Comparison of ENCODE assay signal across 8 cellular contexts in genomic region chr2:238238766-238239551, GRCh38. TPM values are rescaled to one million over a fixed set of nuclear protein-coding genes. Genes with fewer than 3 reads are reported as not detected.
A peak's percentile ranks its signal among the peaks of the same experiment; 100 is the strongest.
DNase-seq lines count a peak whose midpoint lies in the region; ATAC-seq and TF ChIP-seq lines count a peak whose summit lies in the region.

No MANE protein-coding gene starts in this region.

- H3K4me1 ChIP-seq in subcutaneous abdominal adipose tissue (ENCODE audit: control insufficient read depth in 5 of 5, insufficient read depth in 5 of 5, low read length in 5 of 5), result peaks cover 8 to 41% (median 24%) of the 10 kb centered on the region in 5 donors

- no peak overlapping the region for H3K9ac ChIP-seq in subcutaneous abdominal adipose tissue (ENCODE audit: low read length in 5 of 5)

- H3K9me3 ChIP-seq in subcutaneous abdominal adipose tissue (ENCODE audit: control insufficient read depth in 5 of 5, low read length in 5 of 5), result peaks cover 0 to 3% (median 0%) of the 10 kb centered on the region in 5 donors

- H3K4me3 ChIP-seq in kidney epithelial cell (ENCODE audit: low read depth, low read length), result peak overlapping the region; percentile 63
- H3K4me3 ChIP-seq in subcutaneous abdominal adipose tissue (ENCODE audit: low read depth in 1 of 5, low read length in 5 of 5), result peak overlapping the region in 3 of 5 donors; percentile 45 to 72 (median 62)

- peaks cover 12% of the 10 kb centered on the region for H3K27me3 ChIP-seq in kidney epithelial cell (ENCODE audit: control insufficient read depth, insufficient read depth, low read length)
- H3K27me3 ChIP-seq in subcutaneous abdominal adipose tissue (ENCODE audit: control insufficient read depth in 5 of 5, insufficient read depth in 4 of 5, low read length in 5 of 5), result peaks cover 0 to 13% (median 10%) of the 10 kb centered on the region in 5 donors

- H3K27ac ChIP-seq in subcutaneous abdominal adipose tissue (ENCODE audit: low read depth, low read length), result no peak overlapping the region

- no peaks in the 10 kb centered on the region for H3K36me3 ChIP-seq in kidney epithelial cell (ENCODE audit: control insufficient read depth, insufficient read depth, low read length)
- peaks cover 0 to under 1% (median 0%) of the 10 kb centered on the region in 5 donors for H3K36me3 ChIP-seq in subcutaneous abdominal adipose tissue (ENCODE audit: control insufficient read depth in 5 of 5, insufficient read depth in 5 of 5, low read length in 5 of 5)

- TF ChIP-seq CTCF in kidney epithelial cell (IDR thresholded peaks at IDR 0.05; ENCODE audit: insufficient read depth, low read length, poor library complexity, severe bottlenecking), result no peak

- DNase-seq in activated T-cell treated with anti-CD3 and anti-CD28 coated beads for 1 hour (ENCODE audit: low read depth), result peak; percentile 23
- no peak for DNase-seq in activated T-cell treated with anti-CD3 and anti-CD28 coated beads for 4 hours
- peak; percentile 16 for DNase-seq in NCI-H1048 (lab: John Stamatoyannopoulos, UW)
- peak; percentile 37 for DNase-seq in activated gamma-delta T cell (lab: John Stamatoyannopoulos, UW)
- DNase-seq in kidney epithelial cell (ENCODE audit: low read depth), result no peak

- ATAC-seq in HG02623 (IDR thresholded peaks at IDR 0.05; ENCODE audit: unreplicated experiment) (no peak), GM21619 (IDR thresholded peaks at IDR 0.05; ENCODE audit: unreplicated experiment) (no peak)

RNA-seq across cellular contexts. Expression of gene HES6, which starts 0.9 kb away (rescaled TPM):
- 49.7 and 50.1 TPM in 2 replicates for total RNA-seq in kidney epithelial cell

RNA-seq across cellular contexts. Expression of gene ILKAP, which starts 35.5 kb away (rescaled TPM):
- total RNA-seq in kidney epithelial cell, result 26.5 and 29.5 TPM in 2 replicates

RNA-seq across cellular contexts. Expression of gene PER2, which starts 49.5 kb away (rescaled TPM):
- 3.3 and 5.3 TPM in 2 replicates for total RNA-seq in kidney epithelial cell

Comparison
In these comparisons a context has a peak if more than half of its experiments do, and no peak if none do; other contexts are left out.
1. DNase-seq: peak in activated T-cell treated with anti-CD3 and anti-CD28 coated beads for 1 hour (single experiment), NCI-H1048 (single experiment) and activated gamma-delta T cell (single experiment); none in activated T-cell treated with anti-CD3 and anti-CD28 coated beads for 4 hours (single experiment) and kidney epithelial cell (single experiment).